Comparison of ENCODE assay signal across 8 cellular contexts in the genomic region with DNA sequence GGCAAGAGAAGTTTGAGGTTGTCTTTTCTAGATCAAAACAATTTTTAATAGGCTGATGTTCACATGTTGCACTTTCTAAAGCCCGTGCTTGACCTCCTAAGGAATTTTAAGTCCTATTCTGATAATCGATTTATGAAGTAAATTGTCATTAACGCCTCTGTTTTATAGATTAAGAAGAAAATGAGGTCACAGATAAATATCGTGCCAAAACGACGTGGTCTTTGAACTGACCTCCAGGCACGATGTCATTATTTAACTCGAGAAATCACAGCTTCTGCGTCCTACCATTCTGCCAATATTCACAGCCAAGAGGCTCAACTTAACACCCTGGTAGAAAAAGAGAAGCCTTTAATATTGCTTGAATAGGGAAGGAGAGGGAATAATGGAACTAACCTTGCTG. TPM values are rescaled to one million over a fixed set of nuclear protein-coding genes. Genes with fewer than 3 reads are reported as not detected.
DNase-seq lines count a peak whose midpoint lies in the region; ATAC-seq and TF ChIP-seq lines count a peak whose summit lies in the region.

No MANE protein-coding gene starts in this region.

- intact Hi-C loops in Panc1 (cut with micrococcal nuclease; ENCODE audit: unreplicated experiment): loop anchor here (5.0 kb wide), 1 partner anchor 143 kb away; no protein-coding TSS in a partner anchor

- CTCF ChIA-PET in Panc1 (lab: Charles Lee): no interaction called here

- H3K36me3 ChIP-seq in ES-I3 (ENCODE audit: insufficient read depth, low read length) (no peaks in the 10 kb centered on the region), Panc1 (ENCODE audit: control insufficient read depth, insufficient read depth, low read length) (no peaks in the 10 kb centered on the region)

- no peaks in the 10 kb centered on the region for H3K27me3 ChIP-seq in Panc1 (ENCODE audit: control insufficient read depth, insufficient read depth, low read length)

- no peak for DNase-seq in Panc1 (ENCODE audit: low read depth, low spot score)
- peak; percentile 40 to 49 for DNase-seq in erythroblast (lab: John Stamatoyannopoulos, UW)
- DNase-seq in progenitor cell of endocrine pancreas (ENCODE audit: low spot score, unreplicated experiment): no peak
- no peak for DNase-seq in NCI-H2196 treated with DMSO at 0.1 percent for 48 hours (lab: John Stamatoyannopoulos, UW; ENCODE audit: unreplicated experiment)
- DNase-seq in D341Med (ENCODE audit: low spot score): no peak
- no peak for DNase-seq in NCI-H526 (lab: John Stamatoyannopoulos, UW)
- DNase-seq in activated CD4-positive, alpha-beta T cell treated with anti-CD3 and anti-CD28 coated beads, Interleukin-2, amount 50 U/mL, for 4 hours: no peak

- POLR2A ChIA-PET in Panc1 (lab: Charles Lee): no interaction called here

- peak overlapping the region; percentile 85 for H3K4me3 Mint-ChIP-seq in progenitor cell of endocrine pancreas (ENCODE audit: low read depth)

- H3K9me3 ChIP-seq in ES-I3 (ENCODE audit: control insufficient read depth, insufficient read depth, low read length) (no peaks in the 10 kb centered on the region), Panc1 (ENCODE audit: control insufficient read depth, insufficient read depth, low read depth, low read length) (no peaks in the 10 kb centered on the region)

- TF ChIP-seq CTCF in Panc1 (IDR thresholded peaks at IDR 0.05) (no peak), progenitor cell of endocrine pancreas (IDR thresholded peaks at IDR 0.05; ENCODE audit: unreplicated experiment) (no peak)

- H3K27ac ChIP-seq in Panc1 (ENCODE audit: low read length): peak overlapping the region; percentile 91

- H3K9ac ChIP-seq in ES-I3 (ENCODE audit: low read depth, low read length): peak overlapping the region; percentile 82

- H3K27ac Mint-ChIP-seq in progenitor cell of endocrine pancreas: peak overlapping the region; percentile 99

- ATAC-seq in Panc1: no peak

- in situ Hi-C loops in Panc1 (cut with HindIII; ENCODE audit: low pct_unique_long_range_greater_than_20kb, low sequenced_read_pairs): no loop called here

- no peak for TF ChIP-seq POLR2A in erythroblast (IDR thresholded peaks at IDR 0.05; ENCODE audit: low read length)

- peak overlapping the region; percentile 57 to 95 for H3K4me3 ChIP-seq in Panc1 (ENCODE audit: low read depth in 2 of 2, low read length in 2 of 2)

- no TSS peak for BruUV-seq in Panc1 (replicated peaks; lab: Mats Ljungman, UMichigan)

- no peaks in the 10 kb centered on the region for H3K9me3 Mint-ChIP-seq in progenitor cell of endocrine pancreas (ENCODE audit: low read depth)

- peaks cover 34% of the 10 kb centered on the region for H3K4me1 Mint-ChIP-seq in progenitor cell of endocrine pancreas (ENCODE audit: low read depth)

- H3K27me3 Mint-ChIP-seq in progenitor cell of endocrine pancreas: no peaks in the 10 kb centered on the region

- H3K36me3 Mint-ChIP-seq in progenitor cell of endocrine pancreas (ENCODE audit: insufficient read depth): no peaks in the 10 kb centered on the region

- peaks cover 25% of the 10 kb centered on the region for H3K4me1 ChIP-seq in ES-I3 (ENCODE audit: insufficient read depth, low read length)
- peaks cover 22% of the 10 kb centered on the region for H3K4me1 ChIP-seq in Panc1 (ENCODE audit: control insufficient read depth, insufficient read depth, low read length)

RNA-seq across cellular contexts. Expression of gene EEA1, which starts 0.9 kb away (rescaled TPM):
- 15.1 TPM for total RNA-seq in Panc1 (2021; ENCODE audit: unreplicated experiment)
- 2.6 TPM for polyA plus RNA-seq in Panc1 (2012; ENCODE audit: insufficient read length)
- total RNA-seq in progenitor cell of endocrine pancreas: 19.5 and 19.6 TPM in 2 replicates

Comparison
In these comparisons a context has a peak if more than half of its experiments do, and no peak if none do; other contexts are left out.
1. DNase-seq: peak in erythroblast (2 of 2); none in Panc1 (single experiment), progenitor cell of endocrine pancreas (single experiment), NCI-H2196 treated with DMSO at 0.1 percent for 48 hours (single experiment), D341Med (single experiment), NCI-H526 (0 of 2) and activated CD4-positive, alpha-beta T cell treated with anti-CD3 and anti-CD28 coated beads, Interleukin-2, amount 50 U/mL, for 4 hours (0 of 2).